35 cellular contexts compared by ENCODE assay signal in genomic region chr1:42762269-42762668, GRCh38. TPM values are rescaled to one million over a fixed set of nuclear protein-coding genes. Genes with fewer than 3 reads are reported as not detected.
"Had no signal": no experiment of that assay in that cellular context is flagged by ENCODE, and none has a peak within 500 bp of the region (broad histone marks: within the 10 kb centered on the region; RNA-seq: fewer than 3 reads in every experiment).

No MANE protein-coding gene starts in this region.

- H3K4me3 ChIP-seq: ascending aorta, coronary artery, gastroesophageal sphincter, hepatocyte, left ventricle myocardium inferior, lung, pancreas, prostate gland, sigmoid colon, upper lobe of right lung had no signal

- H3K36me3 ChIP-seq: prostate gland had no signal

- ATAC-seq: effector memory CD8-positive, alpha-beta T cell; gastroesophageal sphincter; naive thymus-derived CD4-positive, alpha-beta T cell; pancreas; stimulated activated effector memory CD8-positive, alpha-beta T cell treated with anti-CD3 and anti-CD28 coated beads, Interleukin-12 subunit alpha, Interleukin-12 subunit beta, amount 100 ng/mL, for 72 hours; stimulated activated naive CD8-positive, alpha-beta T cell treated with anti-CD3 and anti-CD28 coated beads, Interleukin-15, amount 100 ng/mL, for 72 hours; upper lobe of right lung had no signal

- H3K9me3 Mint-ChIP-seq: activated CD4-positive, alpha-beta memory T cell treated with anti-CD3 and anti-CD28 coated beads, Interleukin-2, amount 10 ng/mL, durations not matched to agents 7 days and 5 days; activated naive CD4-positive, alpha-beta T cell treated with anti-CD3 and anti-CD28 coated beads, Interleukin-2, amount 10 ng/mL, durations not matched to agents 7 days and 5 days; activated naive CD8-positive, alpha-beta T cell treated with anti-CD3 and anti-CD28 coated beads, Interleukin-2, amount 10 ng/mL, durations not matched to agents 7 days and 5 days; activated T-helper 1 cell treated with anti-CD3 and anti-CD28 coated beads, Interleukin-12 subunit alpha, Interleukin-12 subunit beta, Interleukin-2, Interleukin-4 antibody, amounts not matched to agents 30 ng/mL and 10 ng/mL and 1 ng/mL, durations not matched to agents 14 hours and 24 hours and 36 hours; brain; effector memory CD8-positive, alpha-beta T cell; naive thymus-derived CD4-positive, alpha-beta T cell; stimulated activated effector memory CD8-positive, alpha-beta T cell treated with anti-CD3 and anti-CD28 coated beads, Interleukin-12 subunit alpha, Interleukin-12 subunit beta, amount 100 ng/mL, for 72 hours; stimulated activated naive CD8-positive, alpha-beta T cell treated with anti-CD3 and anti-CD28 coated beads, Interleukin-15, amount 100 ng/mL, for 72 hours had no signal

- H3K27ac ChIP-seq: ascending aorta, coronary artery, gastroesophageal sphincter, hepatocyte, left ventricle myocardium inferior, pancreas, prostate gland, sigmoid colon, upper lobe of right lung had no signal

- H3K4me2 ChIP-seq: hepatocyte had no signal

- H3K27ac Mint-ChIP-seq: activated CD4-positive, alpha-beta memory T cell treated with anti-CD3 and anti-CD28 coated beads, Interleukin-2, amount 10 ng/mL, durations not matched to agents 7 days and 5 days; activated naive CD4-positive, alpha-beta T cell treated with anti-CD3 and anti-CD28 coated beads, Interleukin-2, amount 10 ng/mL, durations not matched to agents 7 days and 5 days; activated naive CD8-positive, alpha-beta T cell treated with anti-CD3 and anti-CD28 coated beads, Interleukin-2, amount 10 ng/mL, durations not matched to agents 7 days and 5 days; activated T-helper 1 cell treated with anti-CD3 and anti-CD28 coated beads, Interleukin-12 subunit alpha, Interleukin-12 subunit beta, Interleukin-2, Interleukin-4 antibody, amounts not matched to agents 30 ng/mL and 10 ng/mL and 1 ng/mL, durations not matched to agents 14 hours and 24 hours and 36 hours; stimulated activated effector memory CD8-positive, alpha-beta T cell treated with anti-CD3 and anti-CD28 coated beads, Interleukin-12 subunit alpha, Interleukin-12 subunit beta, amount 100 ng/mL, for 72 hours; stimulated activated naive CD8-positive, alpha-beta T cell treated with anti-CD3 and anti-CD28 coated beads, Interleukin-15, amount 100 ng/mL, for 72 hours had no signal

- H3K27me3 ChIP-seq: ascending aorta, gastroesophageal sphincter, hepatocyte, pancreas, sigmoid colon, upper lobe of right lung had no signal

- H3K4me3 Mint-ChIP-seq: activated CD4-positive, alpha-beta memory T cell treated with anti-CD3 and anti-CD28 coated beads, Interleukin-2, amount 10 ng/mL, durations not matched to agents 7 days and 5 days; activated naive CD4-positive, alpha-beta T cell treated with anti-CD3 and anti-CD28 coated beads, Interleukin-2, amount 10 ng/mL, durations not matched to agents 7 days and 5 days; activated naive CD8-positive, alpha-beta T cell treated with anti-CD3 and anti-CD28 coated beads, Interleukin-2, amount 10 ng/mL, durations not matched to agents 7 days and 5 days; activated T-helper 1 cell treated with anti-CD3 and anti-CD28 coated beads, Interleukin-12 subunit alpha, Interleukin-12 subunit beta, Interleukin-2, Interleukin-4 antibody, amounts not matched to agents 30 ng/mL and 10 ng/mL and 1 ng/mL, durations not matched to agents 14 hours and 24 hours and 36 hours; effector memory CD8-positive, alpha-beta T cell; naive thymus-derived CD4-positive, alpha-beta T cell; stimulated activated effector memory CD8-positive, alpha-beta T cell treated with anti-CD3 and anti-CD28 coated beads, Interleukin-12 subunit alpha, Interleukin-12 subunit beta, amount 100 ng/mL, for 72 hours; stimulated activated naive CD8-positive, alpha-beta T cell treated with anti-CD3 and anti-CD28 coated beads, Interleukin-15, amount 100 ng/mL, for 72 hours had no signal

- DNase-seq: activated CD4-positive, alpha-beta memory T cell treated with anti-CD3 and anti-CD28 coated beads, Interleukin-2, amount 10 ng/mL, durations not matched to agents 7 days and 5 days; activated CD4-positive, alpha-beta T cell treated with anti-CD3 and anti-CD28 coated beads for 4 hours; activated CD4-positive, CD25-positive, alpha-beta regulatory T cell; activated gamma-delta T cell; activated naive CD4-positive, alpha-beta T cell treated with anti-CD3 and anti-CD28 coated beads, Interleukin-2, amount 10 ng/mL, durations not matched to agents 7 days and 5 days; activated naive CD8-positive, alpha-beta T cell treated with anti-CD3 and anti-CD28 coated beads, Interleukin-2, amount 10 ng/mL, durations not matched to agents 7 days and 5 days; activated T-cell treated with anti-CD3 and anti-CD28 coated beads for 4 hours; effector memory CD8-positive, alpha-beta T cell; islet precursor cell; left ventricle myocardium inferior; naive thymus-derived CD4-positive, alpha-beta T cell; nucleus accumbens; pancreas; retina; sigmoid colon; small intestine; stimulated activated CD4-positive, alpha-beta T cell treated with anti-CD3 and anti-CD28 coated beads, Interleukin-4, amount 100 ng/mL, for 24 hours; stimulated activated naive CD8-positive, alpha-beta T cell treated with anti-CD3 and anti-CD28 coated beads, Interleukin-15, amount 100 ng/mL, for 72 hours; substantia nigra; T-helper 1 cell; upper lobe of right lung had no signal

- H3K9me3 ChIP-seq: ascending aorta, gastroesophageal sphincter, left ventricle myocardium inferior, pancreas, prostate gland, sigmoid colon, upper lobe of right lung had no signal

- H3K27me3 Mint-ChIP-seq: activated CD4-positive, alpha-beta memory T cell treated with anti-CD3 and anti-CD28 coated beads, Interleukin-2, amount 10 ng/mL, durations not matched to agents 7 days and 5 days; activated naive CD4-positive, alpha-beta T cell treated with anti-CD3 and anti-CD28 coated beads, Interleukin-2, amount 10 ng/mL, durations not matched to agents 7 days and 5 days; activated naive CD8-positive, alpha-beta T cell treated with anti-CD3 and anti-CD28 coated beads, Interleukin-2, amount 10 ng/mL, durations not matched to agents 7 days and 5 days; effector memory CD8-positive, alpha-beta T cell; naive thymus-derived CD4-positive, alpha-beta T cell; stimulated activated naive CD8-positive, alpha-beta T cell treated with anti-CD3 and anti-CD28 coated beads, Interleukin-15, amount 100 ng/mL, for 72 hours had no signal

RNA-seq across cellular contexts. Expression of gene CLDN19, which starts 22.2 kb away (rescaled TPM):
- total RNA-seq: activated CD4-positive, alpha-beta memory T cell treated with anti-CD3 and anti-CD28 coated beads, Interleukin-2, amount 10 ng/mL, durations not matched to agents 7 days and 5 days; activated naive CD8-positive, alpha-beta T cell treated with anti-CD3 and anti-CD28 coated beads, Interleukin-2, amount 10 ng/mL, durations not matched to agents 7 days and 5 days; activated T-helper 1 cell treated with anti-CD3 and anti-CD28 coated beads, Interleukin-12 subunit alpha, Interleukin-12 subunit beta, Interleukin-2, Interleukin-4 antibody, amounts not matched to agents 30 ng/mL and 10 ng/mL and 1 ng/mL, durations not matched to agents 14 hours and 24 hours and 36 hours; ascending aorta; cardiac septum; cerebellum; endothelial cell of umbilical vein; fibroblast of lung; fibroblast of villous mesenchyme; left ventricle myocardium inferior; naive thymus-derived CD4-positive, alpha-beta T cell; pancreas; sigmoid colon; upper lobe of right lung had no signal

RNA-seq across cellular contexts. Expression of gene TMEM269, which starts 22.5 kb away (rescaled TPM):
- total RNA-seq: activated CD4-positive, alpha-beta memory T cell treated with anti-CD3 and anti-CD28 coated beads, Interleukin-2, amount 10 ng/mL, durations not matched to agents 7 days and 5 days; ascending aorta; cardiac septum; endothelial cell of umbilical vein; left ventricle myocardium inferior; sigmoid colon; upper lobe of right lung had no signal
